8 cellular contexts compared by ENCODE assay signal in the genomic region with DNA sequence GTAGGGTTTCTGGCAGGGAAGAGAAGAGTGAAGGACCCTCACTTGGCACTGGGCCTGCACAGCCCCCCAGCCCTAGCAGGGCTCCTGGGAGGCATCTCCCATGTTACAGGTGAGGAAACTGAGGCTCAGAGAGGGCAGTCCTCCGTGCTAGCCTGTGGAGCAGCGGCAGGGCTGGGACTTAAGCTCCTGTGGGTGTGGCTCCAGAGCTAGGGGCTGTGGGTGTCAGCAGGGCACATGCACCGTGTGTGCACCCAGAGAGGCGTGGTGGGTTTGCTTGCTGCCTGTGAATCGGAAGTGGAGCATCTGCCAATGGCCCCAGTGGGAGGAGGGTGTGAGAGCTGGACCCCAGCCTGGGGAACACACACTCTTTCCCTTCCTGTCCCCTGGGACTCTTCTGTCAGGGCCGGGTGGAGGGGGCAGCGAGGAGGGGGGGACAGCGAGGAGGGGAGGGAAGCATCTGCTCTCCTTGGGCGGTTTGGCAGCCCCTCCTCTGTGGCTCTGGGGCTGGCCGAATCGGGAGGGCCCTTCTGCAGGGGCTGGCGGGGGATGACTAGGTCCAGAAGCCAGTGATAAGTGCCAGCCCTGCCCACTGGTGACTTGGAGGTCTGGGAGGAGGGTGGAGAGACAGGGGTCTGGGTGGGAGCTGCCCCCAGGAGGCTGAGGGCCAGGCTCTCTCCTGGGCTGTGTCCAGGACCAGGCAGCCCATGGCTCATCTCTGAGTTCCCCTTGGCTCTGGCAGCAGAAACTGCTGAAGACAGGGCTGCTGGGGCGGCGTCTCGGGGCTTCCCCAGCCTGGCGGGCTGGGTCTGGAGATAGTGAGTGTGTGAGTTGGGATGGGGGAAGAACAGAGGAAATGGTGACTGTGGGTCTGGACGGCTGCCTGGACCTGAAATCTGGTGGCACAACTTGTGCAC. TPM values are rescaled to one million over a fixed set of nuclear protein-coding genes. Genes with fewer than 3 reads are reported as not detected.
DNase-seq lines count a peak whose midpoint lies in the region; ATAC-seq and TF ChIP-seq lines count a peak whose summit lies in the region.
"Not testable (repeated sequence)": the region's sequence is repeated elsewhere in the genome, so short reads cannot be mapped to it uniquely, and the experiment has no call there.

No MANE protein-coding gene starts in this region.

- H3K36me3 ChIP-seq in GM23248 (ENCODE audit: low read depth); SJCRH30; tibial nerve: not testable (repeated sequence)

- WGBS in GM23248 (ENCODE audit: low coverage in 1 of 2, low lambda C conversion rate in 2 of 2, missing lambda C conversion rate in 2 of 2), 2 experiments = 6 to 24% methylated on average over 4 to 15 of the region's 17 CpGs
- WGBS in tibial nerve, 2 donors = 0 to 4% methylated on average over 3 to 9 of the region's 17 CpGs

- not testable (repeated sequence) for H2AFZ ChIP-seq in GM23248

- not testable (repeated sequence) for TF ChIP-seq CTCF in astrocyte of the spinal cord (IDR thresholded peaks at IDR 0.05; ENCODE audit: low read depth, low read length); tibial nerve (IDR thresholded peaks at IDR 0.05)

- peak overlapping the region; percentile 47 for H3K27ac ChIP-seq in GM23248
- H3K27ac ChIP-seq in SJCRH30 = not testable (repeated sequence)
- H3K27ac ChIP-seq in tibial nerve = peak overlapping the region; percentile 72 to 98 (median 96)

- POLR2A ChIA-PET in naive thymus-derived CD8-positive, alpha-beta T cell (lab: Charles Lee) = not testable (repeated sequence)

- H3K27me3 Mint-ChIP-seq in naive thymus-derived CD8-positive, alpha-beta T cell = not testable (repeated sequence)

- H3K4me1 ChIP-seq in GM23248 (ENCODE audit: insufficient read depth) (peaks cover 22% of the 10 kb centered on the region), SJCRH30 (peaks cover 18% of the 10 kb centered on the region), tibial nerve (peaks cover 0 to 86% (median 79%) of the 10 kb centered on the region in 4 donors)

- H3F3A ChIP-seq in GM23248 (ENCODE audit: insufficient read depth) = not testable (repeated sequence)

- H3K27me3 ChIP-seq in GM23248 (replicated peaks; ENCODE audit: insufficient read depth); SJCRH30; tibial nerve: not testable (repeated sequence)

- DNase-seq in GF-D8 (lab: John Stamatoyannopoulos, UW) (peak; percentile 71), GM23248 (peak; percentile 94), Kasumi-1 (lab: John Stamatoyannopoulos, UW) (peak; percentile 35 to 68), SJCRH30 (peak; percentile 68 to 75), astrocyte of the spinal cord (ENCODE audit: low read depth, low spot score) (peak; percentile 69), Right ventricle myocardium inferior (ENCODE audit: missing footprints) (peak; percentile 81), tibial nerve (ENCODE audit: low spot score in 2 of 2) (peak; percentile 37 to 58)
- not testable (repeated sequence) for DNase-seq in naive thymus-derived CD8-positive, alpha-beta T cell

- ATAC-seq in Right ventricle myocardium inferior = peak; percentile 57
- ATAC-seq in naive thymus-derived CD8-positive, alpha-beta T cell = peak; percentile 30 to 57

- TF ChIP-seq EP300 in tibial nerve (IDR thresholded peaks at IDR 0.05) = peak in 1 of 2 donors; percentile 37

- H3K9me2 ChIP-seq in GM23248 (ENCODE audit: insufficient read depth) = not testable (repeated sequence)

- not testable (repeated sequence) for H3K36me3 Mint-ChIP-seq in naive thymus-derived CD8-positive, alpha-beta T cell

- peak overlapping the region in 2 of 10 donors; percentile 32 to 75 for H3K27ac Mint-ChIP-seq in naive thymus-derived CD8-positive, alpha-beta T cell

- not testable (repeated sequence) for H3K9me3 ChIP-seq in GM23248 (ENCODE audit: low read depth); SJCRH30 (replicated peaks); tibial nerve

- not testable (repeated sequence) for H3K4me3 Mint-ChIP-seq in naive thymus-derived CD8-positive, alpha-beta T cell

- not testable (repeated sequence) for TF ChIP-seq POLR2A in tibial nerve (IDR thresholded peaks at IDR 0.05)

- not testable (repeated sequence) for H4K20me1 ChIP-seq in GM23248 (ENCODE audit: insufficient read depth)

- H3K9ac ChIP-seq in GM23248 = peak overlapping the region; percentile 59

- H3K9me3 Mint-ChIP-seq in naive thymus-derived CD8-positive, alpha-beta T cell = not testable (repeated sequence)

- peaks cover 10 to 40% (median 21%) of the 10 kb centered on the region in 4 donors for H3K4me1 Mint-ChIP-seq in naive thymus-derived CD8-positive, alpha-beta T cell

- H3K4me2 ChIP-seq in GM23248 (ENCODE audit: unreplicated experiment) = peak overlapping the region; percentile 26

- in situ Hi-C loops in GM23248 (cut with MboI) = loop anchor here (10.0 kb wide), 1 partner anchor 95 kb away; no protein-coding TSS in a partner anchor
- in situ Hi-C loops in astrocyte of the spinal cord (cut with HindIII; ENCODE audit: low sequenced_read_pairs) = not testable (repeated sequence)

- not testable (repeated sequence) for H3K4me3 ChIP-seq in GM23248; SJCRH30; astrocyte of the spinal cord (ENCODE audit: low read depth, low read length); tibial nerve

- intact Hi-C loops in Right ventricle myocardium inferior (cut with DNase I) = loop anchor here (5.0 kb wide), 1 partner anchor 32 kb away; no protein-coding TSS in a partner anchor

- not testable (repeated sequence) for H3K79me2 ChIP-seq in GM23248 (ENCODE audit: insufficient read depth)

RNA-seq across cellular contexts. Expression of gene CSPG4, which starts 12.4 kb away (rescaled TPM):
- total RNA-seq in GM23248 (2014; rRNA removed; shearing (Covaris generic)) = 25.8 and 27.6 TPM in 2 replicates
- 5.3 and 5.6 TPM in 2 replicates for polyA plus RNA-seq in GM23248 (2016; fragmentation: Nextera tagmentation; extraction: Ambion mirVana)
- total RNA-seq in SJCRH30 (2014; rRNA removed; shearing (Covaris generic)) = 10.4 and 11.1 TPM in 2 replicates
- total RNA-seq in Right ventricle myocardium inferior (7.8 TPM), tibial nerve (100 to 1,000 TPM; 100 to 132 (median 115) TPM)
- not detected for total RNA-seq in naive thymus-derived CD8-positive, alpha-beta T cell
- not detected for polyA plus RNA-seq in naive thymus-derived CD8-positive, alpha-beta T cell

RNA-seq across cellular contexts. Expression of gene SNX33, which starts 52.5 kb away (rescaled TPM):
- 22.9 and 28.7 TPM in 2 replicates for total RNA-seq in GM23248 (2014; rRNA removed; shearing (Covaris generic))
- 13.0 and 13.1 TPM in 2 replicates for polyA plus RNA-seq in GM23248 (2016; fragmentation: Nextera tagmentation; extraction: Ambion mirVana)
- 7.4 and 8.3 TPM in 2 replicates for total RNA-seq in SJCRH30 (2014; rRNA removed; shearing (Covaris generic))
- total RNA-seq in Right ventricle myocardium inferior = 13.3 TPM
- 1 to 10 TPM; 1.7 TPM for total RNA-seq in naive thymus-derived CD8-positive, alpha-beta T cell
- under 1 TPM; 0.05 to 0.44 (median 0.30) TPM for polyA plus RNA-seq in naive thymus-derived CD8-positive, alpha-beta T cell
- 10 to 100 TPM; 29.7 to 44.9 (median 31.1) TPM for total RNA-seq in tibial nerve
